Comparison of ENCODE assay signal across 8 cellular contexts in the genomic region with DNA sequence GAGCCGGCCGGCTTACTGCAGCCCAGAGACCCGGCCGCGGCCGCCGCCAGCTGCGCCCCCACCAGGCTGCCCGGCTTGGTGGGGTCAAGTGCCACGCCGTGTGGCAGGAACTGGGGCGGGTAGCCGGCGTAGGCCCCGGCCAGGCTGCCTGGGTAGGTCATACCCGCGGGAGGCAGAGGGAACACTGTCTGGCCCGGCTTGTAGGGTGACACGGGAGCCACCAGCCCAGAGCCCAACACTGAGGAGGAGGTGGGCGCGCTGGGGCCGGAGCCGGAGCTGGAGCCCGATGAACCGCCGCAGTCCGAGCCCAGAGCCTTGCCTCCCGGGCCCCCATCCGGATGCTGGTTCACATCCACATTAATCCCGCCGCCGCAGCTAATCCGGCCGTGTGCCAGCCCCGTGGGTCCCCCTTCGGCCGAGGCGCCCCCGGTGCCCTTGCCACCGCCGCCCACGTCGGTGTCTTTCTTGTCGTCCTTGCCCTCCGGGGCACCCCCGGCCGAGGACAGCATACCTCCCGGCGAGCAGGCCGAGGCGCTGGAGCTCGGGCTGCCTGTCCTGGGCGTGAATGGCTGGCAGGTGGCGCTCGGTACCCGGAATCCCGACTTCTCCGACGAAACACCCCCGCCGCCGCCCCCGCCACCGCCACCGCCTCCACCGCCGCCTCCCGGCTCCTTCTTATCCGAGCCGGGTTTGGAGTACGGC. TPM values are rescaled to one million over a fixed set of nuclear protein-coding genes. Genes with fewer than 3 reads are reported as not detected.
DNase-seq lines count a peak whose midpoint lies in the region; ATAC-seq and TF ChIP-seq lines count a peak whose summit lies in the region.

No MANE protein-coding gene starts in this region.

- POLR2A ChIA-PET in PC-3 (lab: Charles Lee; ENCODE audit: unreplicated experiment): no interaction called here

- H3K9me2 ChIP-seq in PC-3 (replicated peaks; ENCODE audit: low read length): no peaks in the 10 kb centered on the region

- intact Hi-C loops in PC-3 (cut with micrococcal nuclease) (loop anchor here (2.0 to 10.0 kb wide), 8 partner anchors 212 to 1713 kb away; a partner anchor contains a TSS), adrenal gland (cut with DNase I) (loop anchor here (5.0 to 10.0 kb wide), 10 partner anchors 65 to 1145 kb away; no protein-coding TSS in a partner anchor), heart left ventricle (cut with DNase I) (loop anchor here (1.0 to 10.0 kb wide), 40 partner anchors 102 to 1605 kb away; no protein-coding TSS in a partner anchor)

- H3K9ac ChIP-seq in PC-3 (ENCODE audit: low read length): peak overlapping the region; percentile 80

- peaks cover 33% of the 10 kb centered on the region for H3K27me3 Mint-ChIP-seq in osteocyte (ENCODE audit: unreplicated experiment)

- H3K9me3 Mint-ChIP-seq in osteocyte (ENCODE audit: unreplicated experiment): no peaks in the 10 kb centered on the region

- H3K79me2 ChIP-seq in PC-3 (ENCODE audit: low read length): peaks cover 76% of the 10 kb centered on the region

- WGBS in adrenal gland, 4 donors: 4 to 9% (median 7%) methylated on average over 3 to 71 of the region's 71 CpGs; no CpG with 5 or more reads in 1 of the 4 donors
- WGBS in heart left ventricle, 4 donors: 13 to 19% (median 13%) methylated on average over 15 to 71 of the region's 71 CpGs

- no peaks in the 10 kb centered on the region for H3F3A ChIP-seq in PC-3 (ENCODE audit: low read length, unreplicated experiment)

- peaks cover 95% of the 10 kb centered on the region for H3K27me3 ChIP-seq in PC-3 (ENCODE audit: low read length)
- H3K27me3 ChIP-seq in adrenal gland: no peaks in the 10 kb centered on the region
- H3K27me3 ChIP-seq in heart left ventricle: peaks cover 0 to 36% (median 0%) of the 10 kb centered on the region in 9 donors

- peak overlapping the region; percentile 32; the same call in 1 of the 2 replicates for H2AFZ ChIP-seq in PC-3 (ENCODE audit: low read length)

- no peaks in the 10 kb centered on the region for H3K36me3 ChIP-seq in PC-3 (ENCODE audit: low read depth, low read length)
- H3K36me3 ChIP-seq in adrenal gland (replicated peaks in 1 of 2): peaks cover 0 to 19% of the 10 kb centered on the region in 2 donors
- peaks cover 0 to 19% (median 9%) of the 10 kb centered on the region in 9 donors for H3K36me3 ChIP-seq in heart left ventricle

- H3K9me3 ChIP-seq in PC-3 (ENCODE audit: low read length) (no peaks in the 10 kb centered on the region), adrenal gland (replicated peaks in 1 of 3) (no peaks in the 10 kb centered on the region), heart left ventricle (no peaks in the 10 kb centered on the region)

- DNase-seq in COLO829 (ENCODE audit: low spot score) (peak; percentile 35), HFF-Myc (ENCODE audit: extremely low read depth, low read depth) (no peak), PC-3 (peak; percentile 95), adrenal gland (peak; percentile 81 to 89 (median 86)), heart left ventricle (peak; percentile 82 to 92 (median 87)), osteocyte (ENCODE audit: extremely low spot score, unreplicated experiment) (peak; percentile 89), OCI-M2 (lab: John Stamatoyannopoulos, UW; ENCODE audit: unreplicated experiment) (no peak)

- peak in 1 of 2 donors; percentile 5 for TF ChIP-seq POLR2A in adrenal gland (IDR thresholded peaks at IDR 0.05)
- TF ChIP-seq POLR2A in heart left ventricle (IDR thresholded peaks at IDR 0.05): no peak

- peaks cover 35% of the 10 kb centered on the region for H3K4me1 Mint-ChIP-seq in osteocyte (ENCODE audit: unreplicated experiment)

- H3K4me3 ChIP-seq in HFF-Myc (replicated peaks; ENCODE audit: low read depth, low read length) (peak overlapping the region; percentile 89), PC-3 (ENCODE audit: low read length) (peak overlapping the region; percentile 79), adrenal gland (peak overlapping the region; percentile 29 to 99 (median 53)), heart left ventricle (peak overlapping the region; percentile 74 to 98 (median 92))

- peak overlapping the region; percentile 81 for H3K27ac ChIP-seq in PC-3 (ENCODE audit: low read length)
- peak overlapping the region; percentile 92 to 99 (median 95) for H3K27ac ChIP-seq in adrenal gland
- peak overlapping the region; percentile 33 to 100 (median 97) for H3K27ac ChIP-seq in heart left ventricle

- peaks cover 22% of the 10 kb centered on the region for H4K20me1 ChIP-seq in PC-3 (ENCODE audit: low read length)

- peak overlapping the region; percentile 94 for H3K4me3 Mint-ChIP-seq in osteocyte (ENCODE audit: unreplicated experiment)

- ATAC-seq in PC-3: peak; percentile 3
- peak in 3 of 4 donors; percentile 16 to 26 (median 25) for ATAC-seq in heart left ventricle
- ATAC-seq in GM21825 (IDR thresholded peaks at IDR 0.05; ENCODE audit: unreplicated experiment): no peak

- peak overlapping the region; percentile 84 for H3K4me2 ChIP-seq in PC-3 (ENCODE audit: low read length)

- TF ChIP-seq CTCF in HFF-Myc (IDR thresholded peaks at IDR 0.05; ENCODE audit: low read depth, low read length, missing control alignments): peak; percentile 22
- TF ChIP-seq CTCF in PC-3 (conservative IDR thresholded peaks at IDR 0.05; ENCODE audit: low read depth, low read length): peak; percentile 63
- TF ChIP-seq CTCF in adrenal gland (IDR thresholded peaks at IDR 0.05): peak; percentile 31 to 52 (median 42)
- TF ChIP-seq CTCF in heart left ventricle (IDR thresholded peaks at IDR 0.05): peak; percentile 60 to 90 (median 76)
- TF ChIP-seq CTCF in osteocyte (IDR thresholded peaks at IDR 0.05): peak; percentile 73

- H3K27ac Mint-ChIP-seq in osteocyte (ENCODE audit: unreplicated experiment): no peak overlapping the region

- H3K4me1 ChIP-seq in PC-3 (ENCODE audit: insufficient read depth, low read length) (peaks cover 6% of the 10 kb centered on the region; the same call in 1 of the 2 replicates), adrenal gland (replicated peaks in 1 of 2) (peaks cover 0 to 12% of the 10 kb centered on the region in 2 donors), heart left ventricle (peaks cover 0 to 63% (median 19%) of the 10 kb centered on the region in 12 donors)

- CTCF ChIA-PET in PC-3 (lab: Charles Lee): interaction anchor here (0.6 to 1.5 kb wide), 3 partner anchors 174 to 688 kb away, joined by 3 to 9 read pairs (median 4); no protein-coding TSS in a partner anchor

- H3K36me3 Mint-ChIP-seq in osteocyte (ENCODE audit: unreplicated experiment): peaks cover 19% of the 10 kb centered on the region

- no TSS peak for BruUV-seq in PC-3 (replicated peaks; lab: Mats Ljungman, UMichigan)

RNA-seq across cellular contexts. Expression of a gene that starts 2.0 kb away (rescaled TPM):
- total RNA-seq in PC-3 (2014; rRNA removed) (42.3 and 72.1 TPM in 2 replicates), adrenal gland (100 to 1,000 TPM in 1 of 8 donors, 10 to 100 TPM in 7; 39.0 to 129 (median 74.7) TPM), heart left ventricle (1 to 10 TPM; 3.4 to 8.6 (median 7.4) TPM), osteocyte (38.5 and 42.1 TPM in 2 replicates)
- polyA plus RNA-seq in adrenal gland (10 to 100 TPM in 2 of 3 donors, 1 to 10 TPM in 1; 6.0 to 40.7 (median 35.0) TPM), heart left ventricle (1 to 10 TPM; 4.4 to 6.3 TPM)

RNA-seq across cellular contexts. Expression of a gene that starts 31.8 kb away (rescaled TPM):
- total RNA-seq in PC-3 (2014; rRNA removed) (1.2 and 3.6 TPM in 2 replicates), adrenal gland (100 to 1,000 TPM in 1 of 8 donors, 10 to 100 TPM in 7; 30.7 to 102 (median 82.2) TPM), heart left ventricle (10 to 100 TPM in 8 of 9 donors, 1 to 10 TPM in 1; 7.7 to 34.4 (median 14.9) TPM), osteocyte (0.19 and 1.3 TPM in 2 replicates)
- polyA plus RNA-seq in adrenal gland (100 to 1,000 TPM in 1 of 3 donors, 10 to 100 TPM in 2; 43.0 to 132 (median 79.7) TPM), heart left ventricle (10 to 100 TPM in 1 of 2 donors, 1 to 10 TPM in 1; 2.4 to 14.9 TPM)

Comparison
In these comparisons a context has a peak if more than half of its experiments do, and no peak if none do; other contexts are left out.
1. DNase-seq: peak in COLO829 (single experiment), PC-3 (single experiment), adrenal gland (7 of 7), heart left ventricle (5 of 5) and osteocyte (single experiment); none in HFF-Myc (single experiment) and OCI-M2 (single experiment).
2. CTCF ChIP-seq: peak in every context shown above with its lines; median percentile 76 in heart left ventricle; 73 in osteocyte; 63 in PC-3; 42 in adrenal gland; 22 in HFF-Myc.
3. Peak in every context shown above with its lines, with median percentiles within 50 percentile points of each other: H3K4me3 ChIP-seq and H3K27ac ChIP-seq.